ENCODE assay signal across 13 cellular contexts in genomic region chr3:189355115-189355480, GRCh38.
DNase-seq lines count a peak whose midpoint lies in the region; ATAC-seq and TF ChIP-seq lines count a peak whose summit lies in the region.
"Had no signal": no experiment of that assay in that cellular context is flagged by ENCODE, and none has a peak within 500 bp of the region (broad histone marks: within the 10 kb centered on the region; RNA-seq: fewer than 3 reads in every experiment).

No MANE protein-coding gene starts in this region.

- H3K9ac ChIP-seq in HCT116 (ENCODE audit: low read length) (no peak overlapping the region), iPS-18a (ENCODE audit: low read length) (no peak overlapping the region)

- peak overlapping the region; percentile 53 for H3K4me2 ChIP-seq in HCT116 (ENCODE audit: low read length)

- BruUV-seq in HCT116 (replicated peaks; lab: Mats Ljungman, UMichigan): no TSS peak

- peak overlapping the region; percentile 90 for H2AFZ ChIP-seq in HCT116 (ENCODE audit: low read depth, low read length, poor library complexity, severe bottlenecking)

- H3K9me2 ChIP-seq in HCT116 (ENCODE audit: insufficient read depth): no peaks in the 10 kb centered on the region

- no peaks in the 10 kb centered on the region for H3K79me2 ChIP-seq in HCT116 (ENCODE audit: insufficient read depth, low read length)

- no peaks in the 10 kb centered on the region for H4K20me1 ChIP-seq in HCT116 (ENCODE audit: insufficient read depth)

- H3K27me3 ChIP-seq in HCT116 (ENCODE audit: insufficient read depth, low read length) (no peaks in the 10 kb centered on the region), SJCRH30 (no peaks in the 10 kb centered on the region), iPS-18a (ENCODE audit: control insufficient read depth, insufficient read depth, low read length) (no peaks in the 10 kb centered on the region)
- H3K27me3 ChIP-seq: cardiac muscle cell had no signal

- TF ChIP-seq CTCF in HCT116 (IDR thresholded peaks at IDR 0.05 in 2 of 3, conservative IDR thresholded peaks at IDR 0.05 in 1 of 3; ENCODE audit: borderline replicate concordance in 1 of 3, insufficient read depth in 1 of 3, low read depth in 2 of 3, low read length in 2 of 3): no peak

- ATAC-seq in HCT116: peak; percentile 4; the same call in 1 of the 2 replicates

- H3K36me3 ChIP-seq in HCT116 (ENCODE audit: control insufficient read depth in 1 of 2, insufficient read depth in 2 of 2, low read length in 2 of 2) (no peaks in the 10 kb centered on the region), SJCRH30 (no peaks in the 10 kb centered on the region), iPS-18a (ENCODE audit: control insufficient read depth, low read depth, low read length) (no peaks in the 10 kb centered on the region)
- H3K36me3 ChIP-seq: cardiac muscle cell had no signal

- H3K4me3 ChIP-seq in HCT116 (replicated peaks in 1 of 2; ENCODE audit: low read depth in 1 of 2, low read length in 2 of 2) (no peak overlapping the region), SJCRH30 (no peak overlapping the region), iPS-18a (ENCODE audit: low read length) (no peak overlapping the region), skin epidermis (no peak overlapping the region)
- H3K4me3 ChIP-seq: cardiac muscle cell had no signal

- DNase-seq in HCT116 (ENCODE audit: low read depth, low spot score) (no peak), SJCRH30 (no peak), LoVo (ENCODE audit: low spot score) (no peak), cerebellum (ENCODE audit: low spot score) (no peak), NCI-H2029 (lab: John Stamatoyannopoulos, UW) (no peak)
- DNase-seq: activated CD4-positive, CD25-positive, alpha-beta regulatory T cell treated with anti-CD3 and anti-CD28 coated beads, Interleukin-2, amount 50 U/mL, for 72 hours; activated effector memory CD4-positive, alpha-beta T cell treated with anti-CD3 and anti-CD28 coated beads, Interleukin-2, amount 50 U/mL, for 16 hours; NCI-H1092 treated with DMSO at 0.1 percent for 48 hours; NCI-H510A treated with DMSO at 0.1 percent for 48 hours; SHP77 treated with DMSO at 0.1 percent for 48 hours had no signal

- POLR2A ChIA-PET in HCT116 (lab: Charles Lee): no interaction called here

- no peak for TF ChIP-seq POLR2A in HCT116 (IDR thresholded peaks at IDR 0.05; ENCODE audit: borderline replicate concordance, extremely low read depth, insufficient read depth, insufficient read length)

- no peak for TF ChIP-seq RAD21 in HCT116 (IDR thresholded peaks at IDR 0.05; ENCODE audit: low read depth)

- H3K4me1 ChIP-seq in HCT116 (ENCODE audit: control insufficient read depth in 1 of 2, insufficient read depth in 2 of 2, low read length in 2 of 2) (peaks cover 34 to 35% of the 10 kb centered on the region in 2 experiments), SJCRH30 (peaks cover 8% of the 10 kb centered on the region), iPS-18a (ENCODE audit: control insufficient read depth, low read depth, low read length) (peaks cover 11% of the 10 kb centered on the region)

- H3K27ac ChIP-seq in HCT116 (ENCODE audit: low read depth, low read length) (no peak overlapping the region), SJCRH30 (peak overlapping the region; percentile 61), iPS-18a (ENCODE audit: low read length) (peak overlapping the region; percentile 14), skin epidermis (peak overlapping the region in 20 of 21 experiments; percentile 11 to 82 (median 67))
- H3K27ac ChIP-seq: cardiac muscle cell had no signal

- intact Hi-C loops in HCT116 (cut with micrococcal nuclease): no loop called here

- RAD21 ChIA-PET in HCT116 (lab: Charles Lee; ENCODE audit: low non-redundant PET in 1 of 2, low total read pairs in 2 of 2, uncharacterized antibody in 2 of 2, unreplicated experiment in 2 of 2): no interaction called here

- H3K9me3 ChIP-seq in HCT116 (ENCODE audit: control insufficient read depth in 1 of 2, insufficient read depth in 1 of 2, low read depth in 1 of 2, low read length in 2 of 2): no peaks in the 10 kb centered on the region
- no peaks in the 10 kb centered on the region for H3K9me3 ChIP-seq in SJCRH30 (replicated peaks)
- no peaks in the 10 kb centered on the region for H3K9me3 ChIP-seq in iPS-18a (ENCODE audit: control insufficient read depth, low read depth, low read length)

- CTCF ChIA-PET in HCT116 (lab: Charles Lee): interaction anchor here (1.9 kb wide), 1 partner anchor 83 kb away, joined by 7 read pairs; no protein-coding TSS in a partner anchor

TF ChIP-seq in HCT116, 20 proteins besides CTCF, POLR2A, EP300 and RAD21:
- TF ChIP-seq ZNF274 (IDR thresholded peaks at IDR 0.05; ENCODE audit: low read depth, low read length): no peak
- no peak for TF ChIP-seq EZH2phosphoT487 (IDR thresholded peaks at IDR 0.05; ENCODE audit: borderline replicate concordance)
- no peak for TF ChIP-seq ELF1 (IDR thresholded peaks at IDR 0.05; ENCODE audit: borderline replicate concordance, low read depth)
- no peak for TF ChIP-seq CBX3 (IDR thresholded peaks at IDR 0.05; ENCODE audit: low read depth)
- no peak for TF ChIP-seq ZBTB33 (IDR thresholded peaks at IDR 0.05; ENCODE audit: extremely low read depth, insufficient replicate concordance, low read length)
- TF ChIP-seq SIN3A (IDR thresholded peaks at IDR 0.05; ENCODE audit: low read depth): no peak
- TF ChIP-seq EGR1 (IDR thresholded peaks at IDR 0.05; ENCODE audit: low read depth): no peak
- no peak for TF ChIP-seq CEBPB (IDR thresholded peaks at IDR 0.05; ENCODE audit: low read depth)
- TF ChIP-seq YY1 (IDR thresholded peaks at IDR 0.05; ENCODE audit: extremely low read depth, insufficient replicate concordance, low read depth, low read length): no peak
